ENCODE assay signal across 7 cellular contexts in genomic region chr1:27299385-27300252, GRCh38. TPM values are rescaled to one million over a fixed set of nuclear protein-coding genes. Genes with fewer than 3 reads are reported as not detected.
DNase-seq lines count a peak whose midpoint lies in the region; ATAC-seq, FAIRE-seq and TF ChIP-seq lines count a peak whose summit lies in the region.

No MANE protein-coding gene starts in this region.

- H3K27me3 Mint-ChIP-seq in stimulated activated naive B cell treated with anti-CD40 and anti-IgM and Interleukin-4, amounts not matched to agents 10 μg/mL and 1 μg/mL and 100 μg/mL, for 72 hours = no peaks in the 10 kb centered on the region

- H3K9me3 ChIP-seq in keratinocyte (ENCODE audit: control insufficient read depth, low read depth, low read length) (no peaks in the 10 kb centered on the region), small intestine (ENCODE audit: control insufficient read depth, low read depth) (no peaks in the 10 kb centered on the region)

- WGBS in small intestine, 3 donors = 66 to 79% (median 78%) methylated on average over 14 of the region's 14 CpGs

- peak overlapping the region; percentile 87 for H3K4me2 ChIP-seq in keratinocyte (ENCODE audit: control insufficient read depth, extremely low read depth, insufficient read depth, low read depth, low read length)

- peak overlapping the region; percentile 43 for H3K27ac Mint-ChIP-seq in stimulated activated naive B cell treated with anti-CD40 and anti-IgM and Interleukin-4, amounts not matched to agents 10 μg/mL and 1 μg/mL and 100 μg/mL, for 72 hours

- dilution Hi-C loops in keratinocyte (cut with MboI; ENCODE audit: extremely low pct_ligation_motif_present, low sequenced_read_pairs) = loop anchor here (25.0 kb wide), 1 partner anchor 262 kb away; no protein-coding TSS in a partner anchor

- H3K27me3 ChIP-seq in bronchial epithelial cell (ENCODE audit: control insufficient read depth, insufficient read depth, low read length) (no peaks in the 10 kb centered on the region), keratinocyte (ENCODE audit: control insufficient read depth, extremely low read depth, insufficient read depth, low read length) (no peaks in the 10 kb centered on the region), small intestine (ENCODE audit: control insufficient read depth in 2 of 2, insufficient read depth in 2 of 2, low read length in 2 of 2) (no peaks in the 10 kb centered on the region)

- H3K36me3 ChIP-seq in bronchial epithelial cell (ENCODE audit: control insufficient read depth, insufficient read depth, low read length) = peaks cover 5% of the 10 kb centered on the region
- H3K36me3 ChIP-seq in keratinocyte (ENCODE audit: control insufficient read depth in 2 of 2, extremely low read depth in 1 of 2, insufficient read depth in 2 of 2, low read length in 2 of 2) = peaks cover 6 to 9% of the 10 kb centered on the region in 2 experiments
- peaks cover 0 to 12% of the 10 kb centered on the region in 2 donors for H3K36me3 ChIP-seq in small intestine (ENCODE audit: control insufficient read depth in 2 of 2, insufficient read depth in 2 of 2, low read length in 2 of 2)

- H3K4me1 ChIP-seq in keratinocyte (ENCODE audit: control insufficient read depth, extremely low read depth, insufficient read depth, low read length) (peaks cover 28% of the 10 kb centered on the region), small intestine (ENCODE audit: control insufficient read depth in 2 of 2, insufficient read depth in 1 of 2, low read depth in 1 of 2, low read length in 1 of 2) (no peaks in the 10 kb centered on the region)

- no peaks in the 10 kb centered on the region for H4K20me1 ChIP-seq in keratinocyte (ENCODE audit: control insufficient read depth, extremely low read depth, insufficient read depth, low read length)

- H3K9ac ChIP-seq in keratinocyte (ENCODE audit: control insufficient read depth, extremely low read depth, insufficient read depth, low read length) = peak overlapping the region; percentile 62

- H3K79me2 ChIP-seq in keratinocyte (ENCODE audit: control insufficient read depth, insufficient read depth, low read length) = no peaks in the 10 kb centered on the region

- DNase-seq in LHCN-M2 (ENCODE audit: low read depth) (peak; percentile 98), bronchial epithelial cell (ENCODE audit: low read depth) (peak; percentile 99), keratinocyte (ENCODE audit: low read depth, low spot score) (peak; percentile 98), small intestine (no peak), cortex of kidney (lab: John Stamatoyannopoulos, UW) (no peak)
- no peak for DNase-seq in stimulated activated naive B cell treated with anti-CD40 and anti-IgM and Interleukin-4, amounts not matched to agents 10 μg/mL and 1 μg/mL and 100 μg/mL, for 72 hours

- no peak for ATAC-seq in stimulated activated naive B cell treated with anti-CD40 and anti-IgM and Interleukin-4, amounts not matched to agents 10 μg/mL and 1 μg/mL and 100 μg/mL, for 72 hours (replicated peaks)
- ATAC-seq in HG02610 (IDR thresholded peaks at IDR 0.05; ENCODE audit: unreplicated experiment) = no peak

- peak overlapping the region; percentile 90 for H2AFZ ChIP-seq in keratinocyte (ENCODE audit: control insufficient read depth, low read length)

- H3K4me3 ChIP-seq in bronchial epithelial cell (ENCODE audit: low read depth, low read length) (no peak overlapping the region), keratinocyte (ENCODE audit: control insufficient read depth in 2 of 3, extremely low read depth in 1 of 3, insufficient read depth in 2 of 3, low read depth in 1 of 3, low read length in 3 of 3) (peak overlapping the region in 1 of 3 experiments; percentile 42), small intestine (ENCODE audit: low read depth in 1 of 2, low read length in 2 of 2) (no peak overlapping the region)

- FAIRE-seq in bronchial epithelial cell (lab: Jason Lieb, UNC) (peak; percentile 97), keratinocyte (lab: Jason Lieb, UNC) (peak; percentile 98), small intestine (lab: Jason Lieb, UNC) (no peak)

- TF ChIP-seq CTCF in bronchial epithelial cell (IDR thresholded peaks at IDR 0.05; ENCODE audit: insufficient read depth, low read length, severe bottlenecking) (no peak), keratinocyte (optimal IDR thresholded peaks at IDR 0.05 in 1 of 3, IDR thresholded peaks at IDR 0.05 in 1 of 3, conservative IDR thresholded peaks at IDR 0.05 in 1 of 3; ENCODE audit: extremely low read depth in 1 of 3, insufficient read depth in 2 of 3, low read length in 3 of 3) (no peak)

- H3K9me3 Mint-ChIP-seq in stimulated activated naive B cell treated with anti-CD40 and anti-IgM and Interleukin-4, amounts not matched to agents 10 μg/mL and 1 μg/mL and 100 μg/mL, for 72 hours = no peaks in the 10 kb centered on the region

- H3K36me3 Mint-ChIP-seq in stimulated activated naive B cell treated with anti-CD40 and anti-IgM and Interleukin-4, amounts not matched to agents 10 μg/mL and 1 μg/mL and 100 μg/mL, for 72 hours = peaks cover 5 to 51% of the 10 kb centered on the region in 2 donors

- no peaks in the 10 kb centered on the region for H3K9me1 ChIP-seq in keratinocyte (ENCODE audit: control insufficient read depth, extremely low read depth, insufficient read depth, low read length)

- H3K4me1 Mint-ChIP-seq in stimulated activated naive B cell treated with anti-CD40 and anti-IgM and Interleukin-4, amounts not matched to agents 10 μg/mL and 1 μg/mL and 100 μg/mL, for 72 hours = peaks cover 6 to 10% of the 10 kb centered on the region in 2 donors

- H3K27ac ChIP-seq in keratinocyte (ENCODE audit: control insufficient read depth, insufficient read depth, low read length) (peak overlapping the region; percentile 78), small intestine (ENCODE audit: low read depth in 1 of 2, low read length in 1 of 2) (peak overlapping the region in 1 of 2 donors; percentile 84)

- no peak overlapping the region for H3K4me3 Mint-ChIP-seq in stimulated activated naive B cell treated with anti-CD40 and anti-IgM and Interleukin-4, amounts not matched to agents 10 μg/mL and 1 μg/mL and 100 μg/mL, for 72 hours

RNA-seq across cellular contexts. Expression of gene TMEM222, which starts 22.3 kb away (rescaled TPM):
- total RNA-seq in LHCN-M2 (2014; rRNA removed) = 50.5 and 52.2 TPM in 2 replicates
- 51.1 TPM for polyA plus RNA-seq in LHCN-M2 (2012)
- 16.5 and 17.1 TPM in 2 replicates for total RNA-seq in bronchial epithelial cell
- 23.7 to 40.4 TPM (median 31.3 TPM) in 3 replicates for polyA plus RNA-seq in keratinocyte
- polyA plus RNA-seq in keratinocyte (2011; ENCODE audit: low read depth) = 13.3 TPM
- polyA plus RNA-seq in keratinocyte (2011; cell fraction: cytosol; rRNA removed) = 26.2 and 37.3 TPM in 2 replicates
- 31.0 and 40.8 TPM in 2 replicates for polyA plus RNA-seq in keratinocyte (2011; cell fraction: nucleus; rRNA removed)
- 26.1 and 38.1 TPM in 2 replicates for polyA plus RNA-seq in keratinocyte (2012; ENCODE audit: low replicate concordance)
- polyA minus RNA-seq in keratinocyte = 37.5 to 70.7 TPM (median 37.8 TPM) in 3 replicates
- 35.7 TPM for polyA minus RNA-seq in keratinocyte (2011; cell fraction: cytosol; rRNA and poly(A)+ RNA removed)
- 14.2 and 17.1 TPM in 2 replicates for polyA minus RNA-seq in keratinocyte (2011; cell fraction: nucleus; rRNA and poly(A)+ RNA removed)
- polyA plus RNA-seq in small intestine = 10 to 100 TPM; 30.3 to 51.7 (median 32.4) TPM

RNA-seq across cellular contexts. Expression of gene SYTL1, which starts 42.2 kb away (rescaled TPM):
- total RNA-seq in LHCN-M2 (2014; rRNA removed) (0.63 TPM in 1 of 2 replicates, not detected in the other), bronchial epithelial cell (31.9 and 86.3 TPM in 2 replicates)
- 0.17 TPM for polyA plus RNA-seq in LHCN-M2 (2012)
- polyA plus RNA-seq in keratinocyte (15.5 to 34.0 TPM (median 15.6 TPM) in 3 replicates), small intestine (1 to 10 TPM; 2.5 to 9.5 (median 5.2) TPM)
- polyA plus RNA-seq in keratinocyte (2011; ENCODE audit: low read depth) = 29.4 TPM
- polyA plus RNA-seq in keratinocyte (2011; cell fraction: cytosol; rRNA removed) = 5.3 and 15.1 TPM in 2 replicates
- 87.0 and 125 TPM in 2 replicates for polyA plus RNA-seq in keratinocyte (2011; cell fraction: nucleus; rRNA removed)
- 16.6 and 45.8 TPM in 2 replicates for polyA plus RNA-seq in keratinocyte (2012; ENCODE audit: low replicate concordance)
- polyA minus RNA-seq in keratinocyte = 6.7 to 17.0 TPM (median 14.7 TPM) in 3 replicates
- polyA minus RNA-seq in keratinocyte (2011; cell fraction: cytosol; rRNA and poly(A)+ RNA removed) = 18.2 TPM
- polyA minus RNA-seq in keratinocyte (2011; cell fraction: nucleus; rRNA and poly(A)+ RNA removed) = 17.2 and 18.4 TPM in 2 replicates

Comparison
In these comparisons a context has a peak if more than half of its experiments do, and no peak if none do; other contexts are left out.
1. DNase-seq: peak in LHCN-M2 (single experiment), bronchial epithelial cell (single experiment) and keratinocyte (single experiment); none in stimulated activated naive B cell treated with anti-CD40 and anti-IgM and Interleukin-4, amounts not matched to agents 10 μg/mL and 1 μg/mL and 100 μg/mL, for 72 hours (single experiment), small intestine (single experiment) and cortex of kidney (single experiment).
2. RNA of gene SYTL1, which starts 42.2 kb away (total RNA-seq): 31.9 to 86.3 TPM in bronchial epithelial cell; 0.63 TPM in LHCN-M2; every median in the first group is over 10 times any median in the second.